ENCODE assay signal across 19 cellular contexts in the genomic region with DNA sequence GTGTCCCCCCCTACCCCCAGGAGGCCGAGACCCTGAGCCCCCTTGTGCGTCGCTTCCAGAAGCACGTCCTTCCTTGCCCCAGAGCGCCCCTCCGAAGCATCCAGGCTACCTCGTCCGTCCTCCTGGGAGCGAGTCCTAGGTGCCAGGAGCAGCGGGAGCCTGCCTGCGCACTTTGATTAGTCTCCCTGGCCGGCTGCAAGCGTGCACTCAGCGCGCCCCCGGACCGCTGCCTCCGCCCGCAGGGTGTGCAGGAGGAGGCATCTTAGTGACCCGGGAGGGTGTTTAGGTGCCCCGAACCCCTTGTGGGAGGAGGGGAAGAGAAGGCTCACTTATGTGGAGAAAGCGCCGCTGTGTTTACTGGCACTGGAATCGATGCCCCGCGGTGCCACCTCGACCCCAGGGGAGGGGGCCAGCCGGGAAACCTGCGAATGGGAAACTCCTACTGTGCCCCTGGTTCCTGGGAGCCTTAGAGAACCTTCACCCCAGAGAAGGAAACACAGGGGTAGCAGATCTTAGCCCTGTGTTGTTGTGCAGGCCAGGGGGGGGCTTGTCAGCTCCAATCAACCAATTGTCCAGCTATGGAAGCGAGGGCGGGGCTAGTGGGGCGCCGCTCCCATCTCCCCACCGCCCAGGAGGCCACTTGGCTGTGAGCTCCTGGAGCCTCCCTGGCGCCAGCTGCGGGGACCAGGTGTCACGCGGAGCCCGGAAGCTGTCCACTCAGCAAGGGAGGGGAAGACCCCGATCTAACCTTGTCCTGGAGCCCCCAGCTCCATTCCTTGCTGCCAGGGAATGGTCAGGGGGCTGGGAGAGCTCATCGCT.
DNase-seq lines count a peak whose midpoint lies in the region; FAIRE-seq and TF ChIP-seq lines count a peak whose summit lies in the region.
"Had no signal": no experiment of that assay in that cellular context is flagged by ENCODE, and none has a peak within 500 bp of the region (broad histone marks: within the 10 kb centered on the region; RNA-seq: fewer than 3 reads in every experiment).

No MANE protein-coding gene starts in this region.

- no peaks in the 10 kb centered on the region for H3K9me3 Mint-ChIP-seq in endothelial cell (ENCODE audit: unreplicated experiment)
- H3K9me3 Mint-ChIP-seq in neural progenitor cell = no peaks in the 10 kb centered on the region

- H3K36me3 ChIP-seq in ES-I3 (ENCODE audit: insufficient read depth, low read length) = no peaks in the 10 kb centered on the region
- H3K36me3 ChIP-seq in neural progenitor cell = no peaks in the 10 kb centered on the region
- H3K36me3 ChIP-seq in smooth muscle cell (ENCODE audit: low read depth) = no peaks in the 10 kb centered on the region

- no peak for FAIRE-seq in frontal cortex (lab: Jason Lieb, UNC)
- FAIRE-seq: endothelial cell of umbilical vein, GM18507 had no signal

- H3K4me1 Mint-ChIP-seq in endothelial cell (ENCODE audit: unreplicated experiment) (no peaks in the 10 kb centered on the region), neural progenitor cell (peaks cover 16% of the 10 kb centered on the region)
- H3K4me1 Mint-ChIP-seq: stimulated activated effector memory CD8-positive, alpha-beta T cell treated with anti-CD3 and anti-CD28 coated beads, Interleukin-12 subunit alpha, Interleukin-12 subunit beta, amount 100 ng/mL, for 72 hours had no signal

- H3K27me3 ChIP-seq in neural progenitor cell (peaks cover 56% of the 10 kb centered on the region), smooth muscle cell (ENCODE audit: low read depth) (peaks cover 70% of the 10 kb centered on the region)
- H3K27me3 ChIP-seq: testis had no signal

- peak; percentile 81 for DNase-seq in SK-N-DZ (ENCODE audit: low spot score)
- DNase-seq in endothelial cell (ENCODE audit: low spot score) = peak; percentile 21
- peak; percentile 40 for DNase-seq in neural progenitor cell (ENCODE audit: low spot score)
- DNase-seq in smooth muscle cell (lab: John Stamatoyannopoulos, UW; ENCODE audit: unreplicated experiment) = no peak
- no peak for DNase-seq in iPS-NIHi7 (ENCODE audit: extremely low spot score)
- DNase-seq in activated CD4-positive, CD25-positive, alpha-beta regulatory T cell treated with anti-CD3 and anti-CD28 coated beads, Interleukin-2, amount 50 U/mL, for 72 hours = no peak
- DNase-seq in frontal cortex (ENCODE audit: low spot score in 2 of 2) = no peak
- DNase-seq: activated CD4-positive, alpha-beta T cell treated with anti-CD3 and anti-CD28 coated beads, Interleukin-2, amount 50 U/mL, for 4 hours; CD8-positive, alpha-beta T cell; KBM-7; left colon; NCI-H226; stimulated activated CD4-positive, alpha-beta T cell treated with anti-CD3 and anti-CD28 coated beads, Interleukin-15, amount 100 ng/mL, for 24 hours; testis had no signal

- H3K9me3 ChIP-seq in ES-I3 (ENCODE audit: control insufficient read depth, insufficient read depth, low read length) (no peaks in the 10 kb centered on the region), neural progenitor cell (ENCODE audit: low read depth) (no peaks in the 10 kb centered on the region), smooth muscle cell (replicated peaks; ENCODE audit: low read depth) (no peaks in the 10 kb centered on the region)
- H3K9me3 ChIP-seq: testis had no signal

- TF ChIP-seq CTCF in endothelial cell (IDR thresholded peaks at IDR 0.05; ENCODE audit: unreplicated experiment) = no peak
- TF ChIP-seq CTCF in neural progenitor cell (IDR thresholded peaks at IDR 0.05) = no peak
- no peak for TF ChIP-seq CTCF in smooth muscle cell (IDR thresholded peaks at IDR 0.05; ENCODE audit: borderline replicate concordance, insufficient read depth, poor library complexity, severe bottlenecking)

- peaks cover 12% of the 10 kb centered on the region for H4K20me1 ChIP-seq in neural progenitor cell (ENCODE audit: low read depth)
- H4K20me1 ChIP-seq in smooth muscle cell (ENCODE audit: low read depth) = no peaks in the 10 kb centered on the region

- no peaks in the 10 kb centered on the region for H3K79me2 ChIP-seq in neural progenitor cell (ENCODE audit: low read depth)
- no peaks in the 10 kb centered on the region for H3K79me2 ChIP-seq in smooth muscle cell (ENCODE audit: low read depth)
- H3K79me2 ChIP-seq: hepatocyte had no signal

- H3K9ac ChIP-seq in ES-I3 (ENCODE audit: low read depth, low read length) (peak overlapping the region; percentile 51), neural progenitor cell (no peak overlapping the region), smooth muscle cell (ENCODE audit: low read depth) (no peak overlapping the region)

- H3K36me3 Mint-ChIP-seq in endothelial cell (ENCODE audit: low read depth, unreplicated experiment) (no peaks in the 10 kb centered on the region), neural progenitor cell (peaks cover 8% of the 10 kb centered on the region)
- H3K36me3 Mint-ChIP-seq: CD8-positive, alpha-beta T cell; stimulated activated effector memory CD8-positive, alpha-beta T cell treated with anti-CD3 and anti-CD28 coated beads, Interleukin-12 subunit alpha, Interleukin-12 subunit beta, amount 100 ng/mL, for 72 hours had no signal

- no peak overlapping the region for H3K27ac Mint-ChIP-seq in endothelial cell (ENCODE audit: unreplicated experiment)
- H3K27ac Mint-ChIP-seq in neural progenitor cell = no peak overlapping the region
- H3K27ac Mint-ChIP-seq: CD8-positive, alpha-beta T cell; stimulated activated effector memory CD8-positive, alpha-beta T cell treated with anti-CD3 and anti-CD28 coated beads, Interleukin-12 subunit alpha, Interleukin-12 subunit beta, amount 100 ng/mL, for 72 hours had no signal

- H2AFZ ChIP-seq in neural progenitor cell (replicated peaks) (peak overlapping the region; percentile 97), smooth muscle cell (ENCODE audit: low read depth) (no peak overlapping the region)
- H2AFZ ChIP-seq: hepatocyte had no signal

- WGBS in smooth muscle cell (ENCODE audit: low lambda C conversion rate) = 31% methylated on average over 34 of the region's 41 CpGs

- H3K4me2 ChIP-seq in neural progenitor cell = peak overlapping the region; percentile 95
- H3K4me2 ChIP-seq in smooth muscle cell = no peak overlapping the region

- H3K4me3 ChIP-seq in neural progenitor cell = peak overlapping the region; percentile 82
- H3K4me3 ChIP-seq in smooth muscle cell = no peak overlapping the region
- H3K4me3 ChIP-seq: hepatocyte had no signal

- H3K4me1 ChIP-seq in ES-I3 (ENCODE audit: insufficient read depth, low read length) (no peaks in the 10 kb centered on the region), neural progenitor cell (peaks cover 10% of the 10 kb centered on the region), smooth muscle cell (ENCODE audit: low read depth) (no peaks in the 10 kb centered on the region)
- H3K4me1 ChIP-seq: testis had no signal

- H3K27ac ChIP-seq in neural progenitor cell (no peak overlapping the region), smooth muscle cell (ENCODE audit: low read depth) (no peak overlapping the region)
- H3K27ac ChIP-seq: hepatocyte, testis had no signal

- H3K27me3 Mint-ChIP-seq in endothelial cell (ENCODE audit: unreplicated experiment) (peaks cover 6% of the 10 kb centered on the region), neural progenitor cell (ENCODE audit: insufficient read depth, low read depth) (peaks cover 17% of the 10 kb centered on the region)

- H3K4me3 Mint-ChIP-seq in endothelial cell (ENCODE audit: unreplicated experiment) (peak overlapping the region; percentile 79), neural progenitor cell (peak overlapping the region; percentile 91)
- H3K4me3 Mint-ChIP-seq: CD8-positive, alpha-beta T cell; stimulated activated effector memory CD8-positive, alpha-beta T cell treated with anti-CD3 and anti-CD28 coated beads, Interleukin-12 subunit alpha, Interleukin-12 subunit beta, amount 100 ng/mL, for 72 hours had no signal

- peaks cover 6% of the 10 kb centered on the region for H3F3A ChIP-seq in neural progenitor cell (ENCODE audit: low read depth)
- no peaks in the 10 kb centered on the region for H3F3A ChIP-seq in smooth muscle cell (ENCODE audit: low read depth)

Comparison
In these comparisons a context has a peak if more than half of its experiments do, and no peak if none do; other contexts are left out.
1. DNase-seq: peak in SK-N-DZ (single experiment), endothelial cell (single experiment) and neural progenitor cell (single experiment); none in smooth muscle cell (single experiment), iPS-NIHi7 (single experiment), activated CD4-positive, CD25-positive, alpha-beta regulatory T cell treated with anti-CD3 and anti-CD28 coated beads, Interleukin-2, amount 50 U/mL, for 72 hours (single experiment) and frontal cortex (0 of 2).